1 cellular context compared by ENCODE assay signal in the genomic region with DNA sequence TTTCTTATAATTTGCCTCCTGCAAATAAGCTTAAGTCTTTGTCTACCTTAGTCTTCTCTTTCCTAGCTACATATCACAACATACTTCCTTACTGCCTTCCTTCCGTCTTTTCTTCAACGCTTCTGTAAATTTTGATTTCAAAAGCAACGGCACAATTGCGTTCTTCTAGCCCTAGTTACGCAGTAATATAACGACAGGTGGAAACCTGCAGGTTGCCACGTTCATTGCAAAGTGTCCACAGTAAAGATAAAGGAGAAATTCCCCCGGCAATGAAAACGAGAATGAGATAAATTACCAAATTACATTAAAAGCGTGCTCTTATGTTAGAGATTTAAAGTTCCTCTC.
TF ChIP-seq lines count a peak whose summit lies in the region.

No MANE protein-coding gene starts in this region.

TF ChIP-seq in K562, 482 proteins besides CTCF, POLR2A, EP300 and RAD21 (continued from another document):
- TF ChIP-seq, protein P1, sequence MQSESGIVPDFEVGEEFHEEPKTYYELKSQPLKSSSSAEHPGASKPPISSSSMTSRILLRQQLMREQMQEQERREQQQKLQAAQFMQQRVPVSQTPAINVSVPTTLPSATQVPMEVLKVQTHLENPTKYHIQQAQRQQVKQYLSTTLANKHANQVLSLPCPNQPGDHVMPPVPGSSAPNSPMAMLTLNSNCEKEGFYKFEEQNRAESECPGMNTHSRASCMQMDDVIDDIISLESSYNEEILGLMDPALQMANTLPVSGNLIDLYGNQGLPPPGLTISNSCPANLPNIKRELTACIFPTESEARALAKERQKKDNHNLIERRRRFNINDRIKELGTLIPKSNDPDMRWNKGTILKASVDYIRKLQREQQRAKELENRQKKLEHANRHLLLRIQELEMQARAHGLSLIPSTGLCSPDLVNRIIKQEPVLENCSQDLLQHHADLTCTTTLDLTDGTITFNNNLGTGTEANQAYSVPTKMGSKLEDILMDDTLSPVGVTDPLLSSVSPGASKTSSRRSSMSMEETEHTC (IDR thresholded peaks at IDR 0.05), result no peak
- TF ChIP-seq MTA2 (IDR thresholded peaks at IDR 0.05; ENCODE audit: low read depth), result 0 out of 2 replicates have a peak, but pooled peaks have one; percentile 27
- TF ChIP-seq HMG20B (CRISPR knock-in tag; IDR thresholded peaks at IDR 0.05), result no peak
- TF ChIP-seq, protein P2, sequence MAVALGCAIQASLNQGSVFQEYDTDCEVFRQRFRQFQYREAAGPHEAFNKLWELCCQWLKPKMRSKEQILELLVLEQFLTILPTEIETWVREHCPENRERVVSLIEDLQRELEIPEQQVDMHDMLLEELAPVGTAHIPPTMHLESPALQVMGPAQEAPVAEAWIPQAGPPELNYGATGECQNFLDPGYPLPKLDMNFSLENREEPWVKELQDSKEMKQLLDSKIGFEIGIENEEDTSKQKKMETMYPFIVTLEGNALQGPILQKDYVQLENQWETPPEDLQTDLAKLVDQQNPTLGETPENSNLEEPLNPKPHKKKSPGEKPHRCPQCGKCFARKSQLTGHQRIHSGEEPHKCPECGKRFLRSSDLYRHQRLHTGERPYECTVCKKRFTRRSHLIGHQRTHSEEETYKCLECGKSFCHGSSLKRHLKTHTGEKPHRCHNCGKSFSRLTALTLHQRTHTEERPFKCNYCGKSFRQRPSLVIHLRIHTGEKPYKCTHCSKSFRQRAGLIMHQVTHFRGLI (CRISPR knock-in tag; IDR thresholded peaks at IDR 0.05), result no peak
- no peak for TF ChIP-seq MEF2A (IDR thresholded peaks at IDR 0.05; ENCODE audit: control insufficient read depth, low read depth, low read length)
- TF ChIP-seq KDM1A (IDR thresholded peaks at IDR 0.05), result 0 out of 4 replicates have a peak, but pooled peaks of 1 of the 2 experiments have one; percentile 17
- 0 out of 2 replicates have a peak, but pooled peaks have one; percentile 5 for TF ChIP-seq FOXJ2 (tag; IDR thresholded peaks at IDR 0.05)
- TF ChIP-seq PML (IDR thresholded peaks at IDR 0.05; ENCODE audit: low read length), result no peak
- no peak for TF ChIP-seq SAP30 (IDR thresholded peaks at IDR 0.05; ENCODE audit: borderline replicate concordance, insufficient read depth, low read depth, low read length, poor library complexity, severe bottlenecking)
- TF ChIP-seq, protein P3, sequence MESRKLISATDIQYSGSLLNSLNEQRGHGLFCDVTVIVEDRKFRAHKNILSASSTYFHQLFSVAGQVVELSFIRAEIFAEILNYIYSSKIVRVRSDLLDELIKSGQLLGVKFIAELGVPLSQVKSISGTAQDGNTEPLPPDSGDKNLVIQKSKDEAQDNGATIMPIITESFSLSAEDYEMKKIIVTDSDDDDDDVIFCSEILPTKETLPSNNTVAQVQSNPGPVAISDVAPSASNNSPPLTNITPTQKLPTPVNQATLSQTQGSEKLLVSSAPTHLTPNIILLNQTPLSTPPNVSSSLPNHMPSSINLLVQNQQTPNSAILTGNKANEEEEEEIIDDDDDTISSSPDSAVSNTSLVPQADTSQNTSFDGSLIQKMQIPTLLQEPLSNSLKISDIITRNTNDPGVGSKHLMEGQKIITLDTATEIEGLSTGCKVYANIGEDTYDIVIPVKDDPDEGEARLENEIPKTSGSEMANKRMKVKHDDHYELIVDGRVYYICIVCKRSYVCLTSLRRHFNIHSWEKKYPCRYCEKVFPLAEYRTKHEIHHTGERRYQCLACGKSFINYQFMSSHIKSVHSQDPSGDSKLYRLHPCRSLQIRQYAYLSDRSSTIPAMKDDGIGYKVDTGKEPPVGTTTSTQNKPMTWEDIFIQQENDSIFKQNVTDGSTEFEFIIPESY (CRISPR knock-in tag; IDR thresholded peaks at IDR 0.05), result no peak
- peak; percentile 70; the same call in 1 of the 2 replicates for TF ChIP-seq ZNF197 (CRISPR knock-in tag; IDR thresholded peaks at IDR 0.05; ENCODE audit: low read depth)
- peak; percentile 90 for TF ChIP-seq MYBL2 (IDR thresholded peaks at IDR 0.05; ENCODE audit: low read depth)
- no peak for TF ChIP-seq MYBL2 (CRISPR knock-in tag; IDR thresholded peaks at IDR 0.05; ENCODE audit: borderline replicate concordance)
- no peak for TF ChIP-seq CHD1 (IDR thresholded peaks at IDR 0.05; ENCODE audit: low read length)
- TF ChIP-seq, protein P4, sequence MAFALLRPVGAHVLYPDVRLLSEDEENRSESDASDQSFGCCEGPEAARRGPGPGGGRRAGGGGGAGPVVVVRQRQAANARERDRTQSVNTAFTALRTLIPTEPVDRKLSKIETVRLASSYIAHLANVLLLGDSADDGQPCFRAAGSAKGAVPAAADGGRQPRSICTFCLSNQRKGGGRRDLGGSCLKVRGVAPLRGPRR (CRISPR knock-in tag; IDR thresholded peaks at IDR 0.05), result no peak
- TF ChIP-seq ZKSCAN8 (CRISPR knock-in tag; IDR thresholded peaks at IDR 0.05), result no peak
- TF ChIP-seq RBM15 (IDR thresholded peaks at IDR 0.05; ENCODE audit: insufficient read depth, low read length), result no peak
- TF ChIP-seq HDAC8 (tag; IDR thresholded peaks at IDR 0.05), result no peak
- 0 out of 2 replicates have a peak, but pooled peaks have one; percentile 4 for TF ChIP-seq TOE1 (IDR thresholded peaks at IDR 0.05; ENCODE audit: borderline replicate concordance)
- TF ChIP-seq TOE1 (CRISPR knock-in tag; IDR thresholded peaks at IDR 0.05; ENCODE audit: borderline replicate concordance, low read depth), result no peak
- TF ChIP-seq CBX3 (IDR thresholded peaks at IDR 0.05; ENCODE audit: borderline replicate concordance in 1 of 2, low read length in 2 of 2), result 0 out of 3 replicates have a peak, but pooled peaks of 1 of the 2 experiments have one; percentile 3
- TF ChIP-seq ZNF184 (CRISPR knock-in tag; IDR thresholded peaks at IDR 0.05), result no peak
- TF ChIP-seq, protein P5, sequence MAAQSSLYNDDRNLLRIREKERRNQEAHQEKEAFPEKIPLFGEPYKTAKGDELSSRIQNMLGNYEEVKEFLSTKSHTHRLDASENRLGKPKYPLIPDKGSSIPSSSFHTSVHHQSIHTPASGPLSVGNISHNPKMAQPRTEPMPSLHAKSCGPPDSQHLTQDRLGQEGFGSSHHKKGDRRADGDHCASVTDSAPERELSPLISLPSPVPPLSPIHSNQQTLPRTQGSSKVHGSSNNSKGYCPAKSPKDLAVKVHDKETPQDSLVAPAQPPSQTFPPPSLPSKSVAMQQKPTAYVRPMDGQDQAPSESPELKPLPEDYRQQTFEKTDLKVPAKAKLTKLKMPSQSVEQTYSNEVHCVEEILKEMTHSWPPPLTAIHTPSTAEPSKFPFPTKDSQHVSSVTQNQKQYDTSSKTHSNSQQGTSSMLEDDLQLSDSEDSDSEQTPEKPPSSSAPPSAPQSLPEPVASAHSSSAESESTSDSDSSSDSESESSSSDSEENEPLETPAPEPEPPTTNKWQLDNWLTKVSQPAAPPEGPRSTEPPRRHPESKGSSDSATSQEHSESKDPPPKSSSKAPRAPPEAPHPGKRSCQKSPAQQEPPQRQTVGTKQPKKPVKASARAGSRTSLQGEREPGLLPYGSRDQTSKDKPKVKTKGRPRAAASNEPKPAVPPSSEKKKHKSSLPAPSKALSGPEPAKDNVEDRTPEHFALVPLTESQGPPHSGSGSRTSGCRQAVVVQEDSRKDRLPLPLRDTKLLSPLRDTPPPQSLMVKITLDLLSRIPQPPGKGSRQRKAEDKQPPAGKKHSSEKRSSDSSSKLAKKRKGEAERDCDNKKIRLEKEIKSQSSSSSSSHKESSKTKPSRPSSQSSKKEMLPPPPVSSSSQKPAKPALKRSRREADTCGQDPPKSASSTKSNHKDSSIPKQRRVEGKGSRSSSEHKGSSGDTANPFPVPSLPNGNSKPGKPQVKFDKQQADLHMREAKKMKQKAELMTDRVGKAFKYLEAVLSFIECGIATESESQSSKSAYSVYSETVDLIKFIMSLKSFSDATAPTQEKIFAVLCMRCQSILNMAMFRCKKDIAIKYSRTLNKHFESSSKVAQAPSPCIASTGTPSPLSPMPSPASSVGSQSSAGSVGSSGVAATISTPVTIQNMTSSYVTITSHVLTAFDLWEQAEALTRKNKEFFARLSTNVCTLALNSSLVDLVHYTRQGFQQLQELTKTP (IDR thresholded peaks at IDR 0.05; ENCODE audit: low read depth in 1 of 2, partially characterized antibody in 2 of 2), result peak in 1 of 2 experiments; percentile 17
- TF ChIP-seq ZSCAN32 (CRISPR knock-in tag; IDR thresholded peaks at IDR 0.05), result no peak
- TF ChIP-seq HDAC2 (IDR thresholded peaks at IDR 0.05), result no peak
- TF ChIP-seq, protein P6, sequence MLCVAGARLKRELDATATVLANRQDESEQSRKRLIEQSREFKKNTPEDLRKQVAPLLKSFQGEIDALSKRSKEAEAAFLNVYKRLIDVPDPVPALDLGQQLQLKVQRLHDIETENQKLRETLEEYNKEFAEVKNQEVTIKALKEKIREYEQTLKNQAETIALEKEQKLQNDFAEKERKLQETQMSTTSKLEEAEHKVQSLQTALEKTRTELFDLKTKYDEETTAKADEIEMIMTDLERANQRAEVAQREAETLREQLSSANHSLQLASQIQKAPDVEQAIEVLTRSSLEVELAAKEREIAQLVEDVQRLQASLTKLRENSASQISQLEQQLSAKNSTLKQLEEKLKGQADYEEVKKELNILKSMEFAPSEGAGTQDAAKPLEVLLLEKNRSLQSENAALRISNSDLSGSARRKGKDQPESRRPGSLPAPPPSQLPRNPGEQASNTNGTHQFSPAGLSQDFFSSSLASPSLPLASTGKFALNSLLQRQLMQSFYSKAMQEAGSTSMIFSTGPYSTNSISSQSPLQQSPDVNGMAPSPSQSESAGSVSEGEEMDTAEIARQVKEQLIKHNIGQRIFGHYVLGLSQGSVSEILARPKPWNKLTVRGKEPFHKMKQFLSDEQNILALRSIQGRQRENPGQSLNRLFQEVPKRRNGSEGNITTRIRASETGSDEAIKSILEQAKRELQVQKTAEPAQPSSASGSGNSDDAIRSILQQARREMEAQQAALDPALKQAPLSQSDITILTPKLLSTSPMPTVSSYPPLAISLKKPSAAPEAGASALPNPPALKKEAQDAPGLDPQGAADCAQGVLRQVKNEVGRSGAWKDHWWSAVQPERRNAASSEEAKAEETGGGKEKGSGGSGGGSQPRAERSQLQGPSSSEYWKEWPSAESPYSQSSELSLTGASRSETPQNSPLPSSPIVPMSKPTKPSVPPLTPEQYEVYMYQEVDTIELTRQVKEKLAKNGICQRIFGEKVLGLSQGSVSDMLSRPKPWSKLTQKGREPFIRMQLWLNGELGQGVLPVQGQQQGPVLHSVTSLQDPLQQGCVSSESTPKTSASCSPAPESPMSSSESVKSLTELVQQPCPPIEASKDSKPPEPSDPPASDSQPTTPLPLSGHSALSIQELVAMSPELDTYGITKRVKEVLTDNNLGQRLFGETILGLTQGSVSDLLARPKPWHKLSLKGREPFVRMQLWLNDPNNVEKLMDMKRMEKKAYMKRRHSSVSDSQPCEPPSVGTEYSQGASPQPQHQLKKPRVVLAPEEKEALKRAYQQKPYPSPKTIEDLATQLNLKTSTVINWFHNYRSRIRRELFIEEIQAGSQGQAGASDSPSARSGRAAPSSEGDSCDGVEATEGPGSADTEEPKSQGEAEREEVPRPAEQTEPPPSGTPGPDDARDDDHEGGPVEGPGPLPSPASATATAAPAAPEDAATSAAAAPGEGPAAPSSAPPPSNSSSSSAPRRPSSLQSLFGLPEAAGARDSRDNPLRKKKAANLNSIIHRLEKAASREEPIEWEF (CRISPR knock-in tag; IDR thresholded peaks at IDR 0.05), result no peak
- TF ChIP-seq, protein P7, sequence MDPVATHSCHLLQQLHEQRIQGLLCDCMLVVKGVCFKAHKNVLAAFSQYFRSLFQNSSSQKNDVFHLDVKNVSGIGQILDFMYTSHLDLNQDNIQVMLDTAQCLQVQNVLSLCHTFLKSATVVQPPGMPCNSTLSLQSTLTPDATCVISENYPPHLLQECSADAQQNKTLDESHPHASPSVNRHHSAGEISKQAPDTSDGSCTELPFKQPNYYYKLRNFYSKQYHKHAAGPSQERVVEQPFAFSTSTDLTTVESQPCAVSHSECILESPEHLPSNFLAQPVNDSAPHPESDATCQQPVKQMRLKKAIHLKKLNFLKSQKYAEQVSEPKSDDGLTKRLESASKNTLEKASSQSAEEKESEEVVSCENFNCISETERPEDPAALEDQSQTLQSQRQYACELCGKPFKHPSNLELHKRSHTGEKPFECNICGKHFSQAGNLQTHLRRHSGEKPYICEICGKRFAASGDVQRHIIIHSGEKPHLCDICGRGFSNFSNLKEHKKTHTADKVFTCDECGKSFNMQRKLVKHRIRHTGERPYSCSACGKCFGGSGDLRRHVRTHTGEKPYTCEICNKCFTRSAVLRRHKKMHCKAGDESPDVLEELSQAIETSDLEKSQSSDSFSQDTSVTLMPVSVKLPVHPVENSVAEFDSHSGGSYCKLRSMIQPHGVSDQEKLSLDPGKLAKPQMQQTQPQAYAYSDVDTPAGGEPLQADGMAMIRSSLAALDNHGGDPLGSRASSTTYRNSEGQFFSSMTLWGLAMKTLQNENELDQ (CRISPR knock-in tag; IDR thresholded peaks at IDR 0.05; ENCODE audit: borderline replicate concordance), result no peak
- 0 out of 4 replicates have a peak, but pooled peaks of 1 of the 2 experiments have one; percentile 9 for TF ChIP-seq TRIM24 (IDR thresholded peaks at IDR 0.05)
- TF ChIP-seq FIP1L1 (IDR thresholded peaks at IDR 0.05; ENCODE audit: low read depth, low read length, poor library complexity, severe bottlenecking), result no peak
- peak; percentile 92 for TF ChIP-seq FOXM1 (IDR thresholded peaks at IDR 0.05; ENCODE audit: low read depth)
- TF ChIP-seq FOXM1 (CRISPR knock-in tag; IDR thresholded peaks at IDR 0.05; ENCODE audit: low read depth), result no peak
- no peak for TF ChIP-seq TAF15 (IDR thresholded peaks at IDR 0.05; ENCODE audit: low read depth, low read length)
- no peak for TF ChIP-seq CEBPG (CRISPR knock-in tag; IDR thresholded peaks at IDR 0.05)
- peak in 1 of 2 experiments; percentile 45; a peak in 2 of 4 replicates for TF ChIP-seq CEBPG (tag; conservative IDR thresholded peaks at IDR 0.05 in 1 of 2, IDR thresholded peaks at IDR 0.05 in 1 of 2)
- TF ChIP-seq ZNF263 (CRISPR knock-in tag; IDR thresholded peaks at IDR 0.05; ENCODE audit: borderline replicate concordance), result no peak
